ENCODE assay signal across 20 cellular contexts in genomic region chr6:111450087-111450486, GRCh38.
"Had no signal": no experiment of that assay in that cellular context is flagged by ENCODE, and none has a peak within 500 bp of the region (broad histone marks: within the 10 kb centered on the region; RNA-seq: fewer than 3 reads in every experiment).

No MANE protein-coding gene starts in this region.

- H3K27ac ChIP-seq: RWPE1, SJCRH30 had no signal

- ATAC-seq: Panc1, SK-N-SH treated with all-trans-retinoic acid at 6 μM for 48 hours had no signal

- H3K4me1 ChIP-seq: SJCRH30 had no signal

- H3K9me3 ChIP-seq: SJCRH30 had no signal

- H3K27me3 ChIP-seq: SJCRH30 had no signal

- DNase-seq: KBM-7, MV-4-11, NCI-H1048, NCI-H1105, NCI-H1417, NCI-H1436 treated with DMSO at 0.1 percent for 48 hours, NCI-H1694 treated with DMSO at 0.1 percent for 48 hours, NCI-H1930, NCI-H2081, NCI-H2107, NCI-H2227 treated with DMSO at 0.1 percent for 48 hours, NCI-H510A, NCI-H524 treated with DMSO at 0.1 percent for 48 hours, NCI-H69, NCI-H774, SHP77 treated with DMSO at 0.1 percent for 48 hours, SJCRH30 had no signal

- H3K4me3 ChIP-seq: SJCRH30 had no signal
